In the genomic region with DNA sequence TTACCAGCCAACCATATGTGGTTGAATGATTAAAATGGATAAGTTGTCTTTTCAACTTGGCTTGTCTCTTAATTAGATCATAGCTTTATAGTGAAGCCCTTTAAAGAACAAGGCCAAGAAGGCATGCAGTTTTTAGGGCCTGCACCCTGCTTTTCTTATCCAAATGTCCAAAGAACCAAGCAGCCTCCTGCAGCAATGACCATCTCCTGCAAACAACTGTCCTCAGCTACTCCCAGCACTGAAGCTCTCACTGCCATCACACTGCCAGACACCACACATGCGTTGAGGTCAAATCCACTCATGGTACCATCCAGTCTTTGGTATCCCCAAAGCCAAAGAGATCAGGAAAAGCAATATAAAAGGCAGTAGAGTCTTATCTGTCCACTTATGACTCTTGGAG, we compare ENCODE assay signal across 27 cellular contexts.
"Had no signal": no experiment of that assay in that cellular context is flagged by ENCODE, and none has a peak within 500 bp of the region (broad histone marks: within the 10 kb centered on the region; RNA-seq: fewer than 3 reads in every experiment).

No MANE protein-coding gene starts in this region.

- H3K27ac ChIP-seq: adrenal gland, body of pancreas, breast epithelium, SJCRH30, SK-N-MC, WERI-Rb-1 had no signal

- H3K9me3 ChIP-seq: adrenal gland, body of pancreas, SJCRH30 had no signal

- H3K4me3 ChIP-seq: adrenal gland, body of pancreas, breast epithelium, SJCRH30, SK-N-MC had no signal

- H3K4me1 Mint-ChIP-seq: activated CD4-positive, alpha-beta T cell treated with anti-CD3 and anti-CD28 coated beads, Interleukin-2, amount 10 ng/mL, durations not matched to agents 24 days and 14 days had no signal

- DNase-seq: activated CD4-positive, alpha-beta T cell treated with anti-CD3 and anti-CD28 coated beads, Interleukin-2, amount 10 ng/mL, durations not matched to agents 24 days and 14 days; activated CD4-positive, alpha-beta T cell treated with anti-CD3 and anti-CD28 coated beads, Interleukin-2, amount 50 U/mL, for 4 hours; activated CD8-positive, alpha-beta T cell treated with anti-CD3 and anti-CD28 coated beads for 36 hours; activated gamma-delta T cell; activated naive CD4-positive, alpha-beta T cell treated with anti-CD3 and anti-CD28 coated beads for 36 hours; activated T-cell treated with anti-CD3 and anti-CD28 coated beads, Interleukin-2, amount 50 U/mL, for 1 hour; adrenal gland; body of pancreas; NCI-H1105; NCI-H1417 treated with DMSO at 0.1 percent for 48 hours; NCI-H187 treated with DMSO at 0.1 percent for 48 hours; NCI-H2081; NCI-H2171 treated with DMSO at 0.1 percent for 48 hours; NCI-H2227 treated with DMSO at 0.1 percent for 48 hours; NCI-H446; NCI-H510A treated with DMSO at 0.1 percent for 48 hours; NCI-H526 treated with DMSO at 0.1 percent for 48 hours; NCI-H774; SHP77; SJCRH30; T1000; WERI-Rb-1 had no signal

- H3K27ac Mint-ChIP-seq: activated CD4-positive, alpha-beta T cell treated with anti-CD3 and anti-CD28 coated beads, Interleukin-2, amount 10 ng/mL, durations not matched to agents 24 days and 14 days; activated CD8-positive, alpha-beta T cell treated with anti-CD3 and anti-CD28 coated beads for 36 hours; activated naive CD4-positive, alpha-beta T cell treated with anti-CD3 and anti-CD28 coated beads for 36 hours; activated naive CD4-positive, alpha-beta T cell treated with anti-CD3 and anti-CD28 coated beads, Interleukin-2, amount 50 U/mL, for 72 hours; activated T-helper 2 cell treated with anti-CD3 and anti-CD28 coated beads, Interferon-gamma antibody, Interleukin-2, Interleukin-4, amounts not matched to agents 10 μg/mL and 5 μg/mL and 100 μg/mL, durations not matched to agents 14 hours and 24 hours and 36 hours had no signal

- H3K36me3 ChIP-seq: adrenal gland, breast epithelium, SJCRH30, WERI-Rb-1 had no signal

- H3K27me3 ChIP-seq: adrenal gland, body of pancreas, breast epithelium had no signal

- H3K27me3 Mint-ChIP-seq: activated CD4-positive, alpha-beta T cell treated with anti-CD3 and anti-CD28 coated beads, Interleukin-2, amount 10 ng/mL, durations not matched to agents 24 days and 14 days; activated CD8-positive, alpha-beta T cell treated with anti-CD3 and anti-CD28 coated beads for 36 hours had no signal

- H3K4me3 Mint-ChIP-seq: activated CD4-positive, alpha-beta T cell treated with anti-CD3 and anti-CD28 coated beads, Interleukin-2, amount 10 ng/mL, durations not matched to agents 24 days and 14 days; activated CD8-positive, alpha-beta T cell treated with anti-CD3 and anti-CD28 coated beads for 36 hours; activated naive CD4-positive, alpha-beta T cell treated with anti-CD3 and anti-CD28 coated beads for 36 hours had no signal

- H3K4me1 ChIP-seq: adrenal gland, body of pancreas, breast epithelium, SJCRH30 had no signal

- ATAC-seq: activated CD8-positive, alpha-beta T cell treated with anti-CD3 and anti-CD28 coated beads for 36 hours; activated naive CD4-positive, alpha-beta T cell treated with anti-CD3 and anti-CD28 coated beads, Interleukin-2, amount 50 U/mL, for 72 hours; body of pancreas; Panc1 had no signal

- H3K9me3 Mint-ChIP-seq: activated naive CD4-positive, alpha-beta T cell treated with anti-CD3 and anti-CD28 coated beads for 36 hours had no signal
